In genomic region chr1:95614197-95614596, GRCh38 we compare ENCODE assay signal across 28 cellular contexts.
"Had no signal": no experiment of that assay in that cellular context is flagged by ENCODE, and none has a peak within 500 bp of the region (broad histone marks: within the 10 kb centered on the region; RNA-seq: fewer than 3 reads in every experiment).

No MANE protein-coding gene starts in this region.

- DNase-seq: naive thymus-derived CD8-positive, alpha-beta T cell; nephron progenitor cell; nucleus accumbens; pancreas; psoas muscle; right cardiac atrium; spleen; stimulated activated CD4-positive, alpha-beta T cell treated with anti-CD3 and anti-CD28 coated beads, Interleukin-12 subunit alpha, Interleukin-12 subunit beta, amount 100 ng/mL, for 4 hours; stimulated activated CD4-positive, alpha-beta T cell treated with anti-CD3 and anti-CD28 coated beads, Interleukin-1b, Interleukin-23, amount 100 ng/mL, for 48 hours; stimulated activated CD4-positive, alpha-beta T cell treated with anti-CD3 and anti-CD28 coated beads, Interleukin-4, amount 100 ng/mL, for 1 hour; stimulated activated CD4-positive, alpha-beta T cell treated with anti-CD3 and anti-CD28 coated beads, Interleukin-4, amount 100 ng/mL, for 4 hours; stimulated activated CD8-positive, alpha-beta memory T cell treated with anti-CD3 and anti-CD28 coated beads, Interleukin-4, amount 100 ng/mL, for 48 hours; stimulated activated naive B cell treated with anti-CD40 and anti-IgM and Interleukin-4, amounts not matched to agents 10 μg/mL and 1 μg/mL and 100 μg/mL, for 72 hours; stimulated activated naive CD4-positive, alpha-beta T cell treated with Interleukin-2 at 50 U/mL for 16 hours; stomach; thyroid gland; trophoblast cell had no signal

- H3K27ac Mint-ChIP-seq: natural killer cell treated with Interleukin-12 subunit alpha and Interleukin-12 subunit beta and Interleukin-15 and Interleukin-18, amount 100 ng/mL, for 72 hours; nephron progenitor cell; stimulated activated naive B cell treated with anti-CD40 and anti-IgM and Interleukin-4, amounts not matched to agents 10 μg/mL and 1 μg/mL and 100 μg/mL, for 72 hours; stimulated activated naive CD8-positive, alpha-beta T cell treated with anti-CD3 and anti-CD28 coated beads, Interleukin-15, Interleukin-2, amounts not matched to agents 100 ng/mL and 50 ng/mL, for 24 hours had no signal

- H3K9me3 Mint-ChIP-seq: nephron progenitor cell, neural crest cell had no signal

- H3K36me3 ChIP-seq: neutrophil, pancreas, spleen, stomach, thoracic aorta, thyroid gland, tibial nerve, upper lobe of left lung, vagina had no signal

- H3K4me1 Mint-ChIP-seq: naive thymus-derived CD8-positive, alpha-beta T cell; nephron progenitor cell; neural crest cell; stimulated activated naive B cell treated with anti-CD40 and anti-IgM and Interleukin-4, amounts not matched to agents 10 μg/mL and 1 μg/mL and 100 μg/mL, for 72 hours had no signal

- H3K9me3 ChIP-seq: neutrophil, pancreas, psoas muscle, stomach, thoracic aorta, thyroid gland, tibial nerve, upper lobe of left lung, vagina had no signal

- H3K27ac ChIP-seq: neutrophil, pancreas, psoas muscle, skin epidermis, spleen, stomach, thoracic aorta, thyroid gland, tibial nerve, upper lobe of left lung, vagina had no signal

- H3K4me2 ChIP-seq: smooth muscle cell had no signal

- H3K4me1 ChIP-seq: pancreas, psoas muscle, spleen, stomach, thyroid gland, upper lobe of left lung, vagina had no signal

- H3K27me3 ChIP-seq: neutrophil, pancreas, spleen, stomach, thyroid gland, tibial nerve, upper lobe of left lung, vagina had no signal

- H3K36me3 Mint-ChIP-seq: naive thymus-derived CD8-positive, alpha-beta T cell; natural killer cell treated with Interleukin-12 subunit alpha and Interleukin-12 subunit beta and Interleukin-15 and Interleukin-18, amount 100 ng/mL, for 72 hours; stimulated activated naive B cell treated with anti-CD40 and anti-IgM and Interleukin-4, amounts not matched to agents 10 μg/mL and 1 μg/mL and 100 μg/mL, for 72 hours had no signal

- H3K4me3 ChIP-seq: pancreas, psoas muscle, skin epidermis, smooth muscle cell, spleen, stomach, thoracic aorta, thyroid gland, tibial nerve, upper lobe of left lung, vagina had no signal

- ATAC-seq: naive thymus-derived CD8-positive, alpha-beta T cell; natural killer cell treated with Interleukin-12 subunit alpha and Interleukin-12 subunit beta and Interleukin-15 and Interleukin-18, amount 100 ng/mL, for 72 hours; pancreas; psoas muscle; right cardiac atrium; sciatic nerve; stimulated activated naive B cell treated with anti-CD40 and anti-IgM and Interleukin-4, amounts not matched to agents 10 μg/mL and 1 μg/mL and 100 μg/mL, for 72 hours had no signal

- H3K4me3 Mint-ChIP-seq: naive thymus-derived CD8-positive, alpha-beta T cell; natural killer cell treated with Interleukin-12 subunit alpha and Interleukin-12 subunit beta and Interleukin-15 and Interleukin-18, amount 100 ng/mL, for 72 hours; nephron progenitor cell; neural crest cell; stimulated activated naive B cell treated with anti-CD40 and anti-IgM and Interleukin-4, amounts not matched to agents 10 μg/mL and 1 μg/mL and 100 μg/mL, for 72 hours; stimulated activated naive CD8-positive, alpha-beta T cell treated with anti-CD3 and anti-CD28 coated beads, Interleukin-15, Interleukin-2, amounts not matched to agents 100 ng/mL and 50 ng/mL, for 24 hours had no signal
